ENCODE assay signal across 8 cellular contexts in the genomic region with DNA sequence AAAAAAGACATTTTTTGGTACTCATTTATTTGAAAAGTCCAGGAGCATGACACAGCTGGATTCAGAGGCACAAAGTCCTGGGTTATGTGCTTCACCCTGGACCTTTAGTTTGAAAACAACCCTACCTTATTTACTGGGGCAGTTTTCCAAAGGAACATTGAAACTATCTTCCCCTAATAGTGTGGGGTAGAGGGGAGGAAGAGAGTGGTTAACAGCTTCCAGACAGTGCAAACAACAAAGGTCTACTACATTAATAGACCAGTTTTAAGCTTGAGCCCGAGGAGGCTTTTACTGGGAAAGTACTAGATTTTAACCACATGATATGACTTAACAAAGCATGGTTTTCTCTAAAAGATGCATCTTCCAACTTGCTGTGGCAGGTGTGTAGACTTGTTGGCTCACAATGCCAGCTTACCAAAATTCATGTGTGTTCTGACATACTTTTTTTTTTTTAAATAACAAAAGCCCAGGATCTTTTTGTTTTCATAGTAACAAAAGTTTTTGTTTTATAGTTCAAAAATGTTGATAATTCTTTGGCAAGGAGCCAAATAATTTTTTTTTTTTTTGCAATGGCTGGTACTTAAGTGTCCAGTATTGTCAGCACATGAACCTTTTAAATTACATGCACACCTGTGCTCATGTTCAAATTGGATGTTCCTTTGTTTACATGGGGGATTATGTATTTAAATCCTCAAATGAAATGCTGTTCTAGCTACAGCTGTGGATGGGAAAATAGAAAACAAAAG. TPM values are rescaled to one million over a fixed set of nuclear protein-coding genes. Genes with fewer than 3 reads are reported as not detected.
DNase-seq lines count a peak whose midpoint lies in the region; ATAC-seq and TF ChIP-seq lines count a peak whose summit lies in the region.

No MANE protein-coding gene starts in this region.

- peaks cover 0 to 4% of the 10 kb centered on the region in 2 donors for H3K27me3 Mint-ChIP-seq in CD8-positive, alpha-beta memory T cell
- H3K27me3 Mint-ChIP-seq in chondrocyte (ENCODE audit: low read depth) (no peaks in the 10 kb centered on the region), nephron (ENCODE audit: low read depth) (no peaks in the 10 kb centered on the region)

- CTCF ChIA-PET in CD8-positive, alpha-beta memory T cell (lab: Charles Lee): interaction anchor here (1.0 to 8.2 kb wide), 5 partner anchors 19 to 135 kb away, joined by 3 to 57 read pairs (median 4); a partner anchor contains a TSS

- H3K27ac Mint-ChIP-seq in CD8-positive, alpha-beta memory T cell: peak overlapping the region; percentile 84 to 99 (median 96)
- H3K27ac Mint-ChIP-seq in chondrocyte (ENCODE audit: unreplicated experiment): peak overlapping the region; percentile 96
- H3K27ac Mint-ChIP-seq in nephron: peak overlapping the region; percentile 83 to 95 (median 93)

- DNase-seq in CD8-positive, alpha-beta memory T cell: peak in 1 of 5 donors; percentile 27
- DNase-seq in NCI-H1417 (lab: John Stamatoyannopoulos, UW): peak in 2 of 3 experiments; percentile 3 to 70
- no peak for DNase-seq in chondrocyte (ENCODE audit: low spot score)
- no peak for DNase-seq in HCEC 1CT

- H3K4me1 ChIP-seq in CD8-positive, alpha-beta memory T cell (ENCODE audit: insufficient read depth, low read length): peaks cover 57% of the 10 kb centered on the region

- ATAC-seq in GM19351 (IDR thresholded peaks at IDR 0.05; ENCODE audit: unreplicated experiment): no peak
- ATAC-seq in GM21390 (IDR thresholded peaks at IDR 0.05; ENCODE audit: unreplicated experiment): no peak
- no peak for ATAC-seq in GM18858 (IDR thresholded peaks at IDR 0.05; ENCODE audit: unreplicated experiment)

- POLR2A ChIA-PET in CD8-positive, alpha-beta memory T cell (lab: Charles Lee): interaction anchor here (0.7 to 1.3 kb wide), 3 partner anchors 13 to 345 kb away, joined by 3 to 4 read pairs (median 3); a partner anchor contains a TSS

- H3K9me3 Mint-ChIP-seq in CD8-positive, alpha-beta memory T cell: no peaks in the 10 kb centered on the region
- H3K9me3 Mint-ChIP-seq in chondrocyte (ENCODE audit: low read depth) (no peaks in the 10 kb centered on the region), nephron (no peaks in the 10 kb centered on the region)

- H3K4me1 Mint-ChIP-seq in CD8-positive, alpha-beta memory T cell: peaks cover 52 to 71% (median 67%) of the 10 kb centered on the region in 3 donors
- H3K4me1 Mint-ChIP-seq in chondrocyte (ENCODE audit: low read depth): peaks cover 64% of the 10 kb centered on the region
- peaks cover 24% of the 10 kb centered on the region for H3K4me1 Mint-ChIP-seq in nephron

- peaks cover 0 to 52% (median 12%) of the 10 kb centered on the region in 3 donors for H3K36me3 Mint-ChIP-seq in CD8-positive, alpha-beta memory T cell
- H3K36me3 Mint-ChIP-seq in chondrocyte (ENCODE audit: low read depth) (peaks cover 22% of the 10 kb centered on the region), nephron (ENCODE audit: low read depth) (peaks cover 29% of the 10 kb centered on the region)

- peak overlapping the region; percentile 91 to 99 (median 95) for H3K4me3 Mint-ChIP-seq in CD8-positive, alpha-beta memory T cell
- H3K4me3 Mint-ChIP-seq in chondrocyte (ENCODE audit: unreplicated experiment) (peak overlapping the region; percentile 91), nephron (peak overlapping the region in 2 of 3 experiments; percentile 93 to 98)

- H3K9me3 ChIP-seq in CD8-positive, alpha-beta memory T cell (ENCODE audit: low read length): no peaks in the 10 kb centered on the region

- no peak for TF ChIP-seq CTCF in chondrocyte (IDR thresholded peaks at IDR 0.05)
- TF ChIP-seq CTCF in nephron (IDR thresholded peaks at IDR 0.05; ENCODE audit: unreplicated experiment in 3 of 3): no peak

- H3K27me3 ChIP-seq in CD8-positive, alpha-beta memory T cell (ENCODE audit: insufficient read depth, low read length, poor library complexity, severe bottlenecking): no peaks in the 10 kb centered on the region

- peak overlapping the region; percentile 76 for H3K27ac ChIP-seq in CD8-positive, alpha-beta memory T cell (ENCODE audit: low read depth, low read length)

- peaks cover 14% of the 10 kb centered on the region for H3K36me3 ChIP-seq in CD8-positive, alpha-beta memory T cell (ENCODE audit: insufficient read depth, low read length)

- H3K4me3 ChIP-seq in CD8-positive, alpha-beta memory T cell (ENCODE audit: low read length): peak overlapping the region; percentile 64

RNA-seq across cellular contexts. Expression of a gene that starts 1.8 kb away (rescaled TPM):
- 100 to 1,000 TPM; 122 TPM for total RNA-seq in CD8-positive, alpha-beta memory T cell
- 167 TPM for polyA plus RNA-seq in CD8-positive, alpha-beta memory T cell
- total RNA-seq in chondrocyte: 57.0 to 78.2 TPM (median 61.8 TPM) in 3 replicates

RNA-seq across cellular contexts. Expression of a gene that starts 12.5 kb away (rescaled TPM):
- total RNA-seq in CD8-positive, alpha-beta memory T cell: 1 to 10 TPM in 1 of 2 experiments, under 1 TPM in 1; 0.93 to 1.1 TPM
- polyA plus RNA-seq in CD8-positive, alpha-beta memory T cell: 0.60 TPM
- 0.28 to 0.73 TPM (median 0.32 TPM) in 3 replicates for total RNA-seq in chondrocyte

RNA-seq across cellular contexts. Expression of a gene that starts 24.3 kb away (rescaled TPM):
- total RNA-seq in CD8-positive, alpha-beta memory T cell: under 1 TPM in 1 of 2 experiments, not detected in 1; 0.07 TPM
- polyA plus RNA-seq in CD8-positive, alpha-beta memory T cell: not detected
- total RNA-seq in chondrocyte: 0.15 to 0.17 TPM in 2 of 3 replicates, not detected in the other

Comparison
In these comparisons a context has a peak if more than half of its experiments do, and no peak if none do; other contexts are left out.
1. DNase-seq: peak in NCI-H1417 (2 of 3); none in chondrocyte (single experiment) and HCEC 1CT (single experiment).
2. Peak in every context shown above with its lines, with median percentiles within 50 percentile points of each other: H3K27ac Mint-ChIP-seq and H3K4me3 Mint-ChIP-seq.